Comparison of ENCODE assay signal across 29 cellular contexts in genomic region chr11:127037001-127037400, GRCh38. TPM values are rescaled to one million over a fixed set of nuclear protein-coding genes. Genes with fewer than 3 reads are reported as not detected.
"Had no signal": no experiment of that assay in that cellular context is flagged by ENCODE, and none has a peak within 500 bp of the region (broad histone marks: within the 10 kb centered on the region; RNA-seq: fewer than 3 reads in every experiment).

No MANE protein-coding gene starts in this region.

- H3K9me3 Mint-ChIP-seq: activated naive CD4-positive, alpha-beta T cell treated with anti-CD3 and anti-CD28 coated beads, Interleukin-2, amount 10 ng/mL, durations not matched to agents 7 days and 5 days; activated naive CD8-positive, alpha-beta T cell treated with anti-CD3 and anti-CD28 coated beads, Interleukin-2, amount 10 ng/mL, durations not matched to agents 7 days and 5 days; activated T-helper 1 cell treated with anti-CD3 and anti-CD28 coated beads, Interleukin-12 subunit alpha, Interleukin-12 subunit beta, Interleukin-2, Interleukin-4 antibody, amounts not matched to agents 30 ng/mL and 10 ng/mL and 1 ng/mL, durations not matched to agents 14 hours and 24 hours and 36 hours; natural killer cell had no signal

- H3K4me1 Mint-ChIP-seq: activated CD4-positive, alpha-beta T cell treated with anti-CD3 and anti-CD28 coated beads, Interleukin-2, amount 10 ng/mL, durations not matched to agents 24 days and 14 days; activated naive CD4-positive, alpha-beta T cell treated with anti-CD3 and anti-CD28 coated beads, Interleukin-2, amount 10 ng/mL, durations not matched to agents 7 days and 5 days; activated naive CD8-positive, alpha-beta T cell treated with anti-CD3 and anti-CD28 coated beads, Interleukin-2, amount 10 ng/mL, durations not matched to agents 7 days and 5 days; natural killer cell; stimulated activated naive B cell treated with anti-CD40 and anti-IgM and Interleukin-4, amounts not matched to agents 10 μg/mL and 1 μg/mL and 100 μg/mL, for 72 hours had no signal

- DNase-seq: activated CD4-positive, alpha-beta memory T cell treated with anti-CD3 and anti-CD28 coated beads for 36 hours; activated CD4-positive, alpha-beta T cell treated with anti-CD3 and anti-CD28 coated beads, Interleukin-2, amount 10 ng/mL, durations not matched to agents 24 days and 14 days; activated CD4-positive, CD25-positive, alpha-beta regulatory T cell treated with anti-CD3 and anti-CD28 coated beads, Interleukin-2, amount 50 U/mL, for 72 hours; activated CD8-positive, alpha-beta memory T cell treated with anti-CD3 and anti-CD28 coated beads, Interleukin-2, amount 50 U/mL, for 4 hours; activated effector memory CD4-positive, alpha-beta T cell treated with anti-CD3 and anti-CD28 coated beads, Interleukin-2, amount 50 U/mL, for 16 hours; activated naive CD4-positive, alpha-beta T cell treated with anti-CD3 and anti-CD28 coated beads, Interleukin-2, amount 10 ng/mL, durations not matched to agents 7 days and 5 days; activated naive CD8-positive, alpha-beta T cell treated with anti-CD3 and anti-CD28 coated beads, Interleukin-2, amount 10 ng/mL, durations not matched to agents 7 days and 5 days; activated T-cell treated with anti-CD3 and anti-CD28 coated beads, Interleukin-2, amount 50 U/mL, for 1 hour; brain microvascular endothelial cell; cortex of kidney; hippocampal formation; left ventricle myocardium inferior; mesendoderm; natural killer cell; stimulated activated CD4-positive, alpha-beta T cell treated with anti-CD3 and anti-CD28 coated beads, Interleukin-1b, Interleukin-23, amount 100 ng/mL, for 48 hours; stimulated activated naive B cell treated with anti-CD40 and anti-IgM and Interleukin-4, amounts not matched to agents 10 μg/mL and 1 μg/mL and 100 μg/mL, for 72 hours; stomach; T-helper 9 cell; thyroid gland had no signal

- H3K27me3 Mint-ChIP-seq: activated naive CD4-positive, alpha-beta T cell treated with anti-CD3 and anti-CD28 coated beads, Interleukin-2, amount 10 ng/mL, durations not matched to agents 7 days and 5 days; activated naive CD8-positive, alpha-beta T cell treated with anti-CD3 and anti-CD28 coated beads, Interleukin-2, amount 10 ng/mL, durations not matched to agents 7 days and 5 days had no signal

- ATAC-seq: gastroesophageal sphincter; natural killer cell; stimulated activated naive B cell treated with anti-CD40 and anti-IgM and Interleukin-4, amounts not matched to agents 10 μg/mL and 1 μg/mL and 100 μg/mL, for 72 hours had no signal

- H3K27me3 ChIP-seq: brain microvascular endothelial cell, right atrium auricular region, thyroid gland had no signal

- H3K4me3 ChIP-seq: gastroesophageal sphincter, left ventricle myocardium inferior, lung, right atrium auricular region, smooth muscle cell, stomach, thyroid gland had no signal

- H3K4me3 Mint-ChIP-seq: activated CD4-positive, alpha-beta memory T cell treated with anti-CD3 and anti-CD28 coated beads for 36 hours; activated CD4-positive, alpha-beta T cell treated with anti-CD3 and anti-CD28 coated beads, Interleukin-2, amount 10 ng/mL, durations not matched to agents 24 days and 14 days; activated naive CD4-positive, alpha-beta T cell treated with anti-CD3 and anti-CD28 coated beads, Interleukin-2, amount 10 ng/mL, durations not matched to agents 7 days and 5 days; activated naive CD8-positive, alpha-beta T cell treated with anti-CD3 and anti-CD28 coated beads, Interleukin-2, amount 10 ng/mL, durations not matched to agents 7 days and 5 days; activated T-helper 1 cell treated with anti-CD3 and anti-CD28 coated beads, Interleukin-12 subunit alpha, Interleukin-12 subunit beta, Interleukin-2, Interleukin-4 antibody, amounts not matched to agents 30 ng/mL and 10 ng/mL and 1 ng/mL, durations not matched to agents 14 hours and 24 hours and 36 hours; natural killer cell; stimulated activated naive B cell treated with anti-CD40 and anti-IgM and Interleukin-4, amounts not matched to agents 10 μg/mL and 1 μg/mL and 100 μg/mL, for 72 hours had no signal

- H3K9me3 ChIP-seq: gastroesophageal sphincter, left ventricle myocardium inferior, right atrium auricular region, thyroid gland had no signal

- H3K27ac ChIP-seq: brain microvascular endothelial cell, gastroesophageal sphincter, left ventricle myocardium inferior, right atrium auricular region, stomach, thyroid gland, VCaP had no signal

- H3K36me3 ChIP-seq: brain microvascular endothelial cell, gastroesophageal sphincter, left ventricle myocardium inferior, right atrium auricular region, stomach, thyroid gland had no signal

- H3K36me3 Mint-ChIP-seq: activated CD4-positive, alpha-beta memory T cell treated with anti-CD3 and anti-CD28 coated beads for 36 hours; activated naive CD4-positive, alpha-beta T cell treated with anti-CD3 and anti-CD28 coated beads, Interleukin-2, amount 10 ng/mL, durations not matched to agents 7 days and 5 days; activated naive CD8-positive, alpha-beta T cell treated with anti-CD3 and anti-CD28 coated beads, Interleukin-2, amount 10 ng/mL, durations not matched to agents 7 days and 5 days; natural killer cell; stimulated activated naive B cell treated with anti-CD40 and anti-IgM and Interleukin-4, amounts not matched to agents 10 μg/mL and 1 μg/mL and 100 μg/mL, for 72 hours had no signal

- H3K4me1 ChIP-seq: gastroesophageal sphincter, left ventricle myocardium inferior, right atrium auricular region, stomach, thyroid gland had no signal

- H3K27ac Mint-ChIP-seq: activated CD4-positive, alpha-beta memory T cell treated with anti-CD3 and anti-CD28 coated beads for 36 hours; activated CD4-positive, alpha-beta T cell treated with anti-CD3 and anti-CD28 coated beads, Interleukin-2, amount 10 ng/mL, durations not matched to agents 24 days and 14 days; activated naive CD4-positive, alpha-beta T cell treated with anti-CD3 and anti-CD28 coated beads, Interleukin-2, amount 10 ng/mL, durations not matched to agents 7 days and 5 days; activated naive CD8-positive, alpha-beta T cell treated with anti-CD3 and anti-CD28 coated beads, Interleukin-2, amount 10 ng/mL, durations not matched to agents 7 days and 5 days; activated T-helper 1 cell treated with anti-CD3 and anti-CD28 coated beads, Interleukin-12 subunit alpha, Interleukin-12 subunit beta, Interleukin-2, Interleukin-4 antibody, amounts not matched to agents 30 ng/mL and 10 ng/mL and 1 ng/mL, durations not matched to agents 14 hours and 24 hours and 36 hours; natural killer cell; stimulated activated naive B cell treated with anti-CD40 and anti-IgM and Interleukin-4, amounts not matched to agents 10 μg/mL and 1 μg/mL and 100 μg/mL, for 72 hours had no signal

RNA-seq across cellular contexts. Expression of gene KIRREL3, which starts 36.4 kb away (rescaled TPM):
- total RNA-seq: activated CD4-positive, alpha-beta memory T cell treated with anti-CD3 and anti-CD28 coated beads for 36 hours; activated CD4-positive, alpha-beta T cell treated with anti-CD3 and anti-CD28 coated beads, Interleukin-2, amount 10 ng/mL, durations not matched to agents 24 days and 14 days; activated CD8-positive, alpha-beta memory T cell treated with anti-CD3 and anti-CD28 coated beads for 36 hours; activated naive CD8-positive, alpha-beta T cell treated with anti-CD3 and anti-CD28 coated beads, Interleukin-2, amount 10 ng/mL, durations not matched to agents 7 days and 5 days; activated T-helper 1 cell treated with anti-CD3 and anti-CD28 coated beads, Interleukin-12 subunit alpha, Interleukin-12 subunit beta, Interleukin-2, Interleukin-4 antibody, amounts not matched to agents 30 ng/mL and 10 ng/mL and 1 ng/mL, durations not matched to agents 14 hours and 24 hours and 36 hours; endothelial cell of umbilical vein; natural killer cell; pulmonary artery endothelial cell; smooth muscle cell; ureter had no signal
- polyA plus RNA-seq: endothelial cell of umbilical vein had no signal
